In genomic region chr19:7916908-7917291, GRCh38 we compare ENCODE assay signal across 1 cellular context.
TF ChIP-seq lines count a peak whose summit lies in the region.

No MANE protein-coding gene starts in this region.

TF ChIP-seq in K562, 482 proteins besides CTCF, POLR2A, EP300 and RAD21:
- TF ChIP-seq POLR2G (IDR thresholded peaks at IDR 0.05; ENCODE audit: low read depth, low read length) = peak; percentile 11; the same call in 1 of the 2 replicates
- TF ChIP-seq MAFG (tag; conservative IDR thresholded peaks at IDR 0.05) = no peak
- no peak for TF ChIP-seq RBFOX2 (IDR thresholded peaks at IDR 0.05; ENCODE audit: low read depth, low read length)
